Comparison of ENCODE assay signal across 8 cellular contexts in genomic region chr13:20127563-20128458, GRCh38.
DNase-seq lines count a peak whose midpoint lies in the region; ATAC-seq and TF ChIP-seq lines count a peak whose summit lies in the region.

No MANE protein-coding gene starts in this region.

- no peaks in the 10 kb centered on the region for H3K9me3 ChIP-seq in iPS-18a (ENCODE audit: control insufficient read depth, low read depth, low read length)

- ATAC-seq in GM18909 (IDR thresholded peaks at IDR 0.05; ENCODE audit: poor library complexity, unreplicated experiment), result peak; percentile 81
- peak; percentile 51 for ATAC-seq in HG03342 (IDR thresholded peaks at IDR 0.05; ENCODE audit: unreplicated experiment)
- ATAC-seq in HG02571 (IDR thresholded peaks at IDR 0.05; ENCODE audit: unreplicated experiment), result no peak

- CTCF ChIA-PET in AG04449 (lab: Yijun Ruan, JAX), result interaction anchor here (0.5 to 2.2 kb wide), 13 partner anchors 9 to 143 kb away, joined by 3 to 8 read pairs (median 4); partner anchors contain the start of gene GJA3

- in situ Hi-C loops in brain microvascular endothelial cell (cut with HindIII; ENCODE audit: low pct_ligation_motif_present, low sequenced_read_pairs), result no loop called here

- peak overlapping the region; percentile 46 for H3K4me3 ChIP-seq in AG04449 (ENCODE audit: low read depth, low read length)
- peak overlapping the region; percentile 65 for H3K4me3 ChIP-seq in brain microvascular endothelial cell (ENCODE audit: low read depth, low read length)
- H3K4me3 ChIP-seq in iPS-18a (ENCODE audit: low read length), result peak overlapping the region; percentile 62

- peaks cover 3% of the 10 kb centered on the region for H3K4me1 ChIP-seq in iPS-18a (ENCODE audit: control insufficient read depth, low read depth, low read length)

- peak overlapping the region; percentile 18 for H3K9ac ChIP-seq in iPS-18a (ENCODE audit: low read length)

- H3K27me3 ChIP-seq in brain microvascular endothelial cell (replicated peaks) (peaks cover 4% of the 10 kb centered on the region), iPS-18a (ENCODE audit: control insufficient read depth, insufficient read depth, low read length) (peaks cover 49% of the 10 kb centered on the region)

- POLR2A ChIA-PET in AG04449 (lab: Yijun Ruan, JAX), result interaction anchor here (1.3 kb wide), 1 partner anchor 10 kb away, joined by 4 read pairs; no protein-coding TSS in a partner anchor

- no peak overlapping the region for H3K27ac ChIP-seq in brain microvascular endothelial cell
- no peak overlapping the region for H3K27ac ChIP-seq in iPS-18a (ENCODE audit: low read length)

- no peaks in the 10 kb centered on the region for H3K36me3 ChIP-seq in brain microvascular endothelial cell (replicated peaks)
- no peaks in the 10 kb centered on the region for H3K36me3 ChIP-seq in iPS-18a (ENCODE audit: control insufficient read depth, low read depth, low read length)

- DNase-seq in AG04449 (ENCODE audit: low read depth, low spot score), result no peak
- DNase-seq in SKM-1 treated with dmso at 0.1 percent for 144 hours (lab: John Stamatoyannopoulos, UW; ENCODE audit: unreplicated experiment), result peak; percentile 45
- no peak for DNase-seq in brain microvascular endothelial cell
- peak; percentile 91 for DNase-seq in retina

- TF ChIP-seq CTCF in AG04449 (IDR thresholded peaks at IDR 0.05; ENCODE audit: insufficient read depth, low read length, missing control alignments) (peak; percentile 63), brain microvascular endothelial cell (IDR thresholded peaks at IDR 0.05; ENCODE audit: low read depth, low read length, missing control alignments) (peak; percentile 54)

Comparison
In these comparisons a context has a peak if more than half of its experiments do, and no peak if none do; other contexts are left out.
1. DNase-seq: peak in SKM-1 treated with dmso at 0.1 percent for 144 hours (single experiment) and retina (single experiment); none in AG04449 (single experiment) and brain microvascular endothelial cell (single experiment).
2. Peak in every context shown above with its lines, with median percentiles within 50 percentile points of each other: H3K4me3 ChIP-seq.